Comparison of ENCODE assay signal across 1 cellular context in the genomic region with DNA sequence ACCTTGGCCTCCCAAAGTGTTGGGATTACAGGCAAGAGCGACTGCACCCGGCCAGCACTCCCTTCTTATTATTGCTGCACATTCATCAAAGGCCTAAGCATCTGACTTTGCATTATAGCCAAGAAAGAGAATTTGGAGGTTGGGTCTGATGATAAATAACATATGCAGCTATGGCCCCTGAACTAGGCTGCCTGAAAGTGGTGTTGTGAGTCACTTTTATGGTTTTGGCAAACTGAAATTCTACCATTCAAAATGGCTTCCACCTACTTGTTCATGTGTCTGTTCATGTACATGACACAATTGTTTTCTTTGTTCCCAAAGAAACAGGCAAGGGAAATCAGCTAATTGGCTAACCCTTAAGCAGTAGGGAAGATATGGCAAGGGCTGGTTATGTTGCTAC.
TF ChIP-seq lines count a peak whose summit lies in the region.

No MANE protein-coding gene starts in this region.

TF ChIP-seq in IMR-90, 13 proteins besides CTCF, POLR2A, EP300 and RAD21:
- no peak for TF ChIP-seq RCOR1 (IDR thresholded peaks at IDR 0.05; ENCODE audit: insufficient replicate concordance, low read length)
- TF ChIP-seq USF2 (IDR thresholded peaks at IDR 0.05; ENCODE audit: low read depth, low read length), result no peak
- no peak for TF ChIP-seq CEBPB (IDR thresholded peaks at IDR 0.05; ENCODE audit: low read depth, low read length)
- TF ChIP-seq MAFK (IDR thresholded peaks at IDR 0.05; ENCODE audit: low read depth, low read length), result no peak
- TF ChIP-seq FOS (IDR thresholded peaks at IDR 0.05; ENCODE audit: low read depth, low read length), result no peak
- TF ChIP-seq RFX5 (IDR thresholded peaks at IDR 0.05; ENCODE audit: low read depth, low read length), result no peak
- TF ChIP-seq SMC3 (IDR thresholded peaks at IDR 0.05; ENCODE audit: low read depth, low read length), result no peak
- no peak for TF ChIP-seq MXI1 (IDR thresholded peaks at IDR 0.05; ENCODE audit: borderline replicate concordance, low read depth, low read length)
- TF ChIP-seq MAZ (IDR thresholded peaks at IDR 0.05; ENCODE audit: borderline replicate concordance, low read depth, low read length), result no peak
- TF ChIP-seq, protein P1, sequence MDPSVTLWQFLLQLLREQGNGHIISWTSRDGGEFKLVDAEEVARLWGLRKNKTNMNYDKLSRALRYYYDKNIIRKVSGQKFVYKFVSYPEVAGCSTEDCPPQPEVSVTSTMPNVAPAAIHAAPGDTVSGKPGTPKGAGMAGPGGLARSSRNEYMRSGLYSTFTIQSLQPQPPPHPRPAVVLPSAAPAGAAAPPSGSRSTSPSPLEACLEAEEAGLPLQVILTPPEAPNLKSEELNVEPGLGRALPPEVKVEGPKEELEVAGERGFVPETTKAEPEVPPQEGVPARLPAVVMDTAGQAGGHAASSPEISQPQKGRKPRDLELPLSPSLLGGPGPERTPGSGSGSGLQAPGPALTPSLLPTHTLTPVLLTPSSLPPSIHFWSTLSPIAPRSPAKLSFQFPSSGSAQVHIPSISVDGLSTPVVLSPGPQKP (IDR thresholded peaks at IDR 0.05; ENCODE audit: borderline replicate concordance, low read depth, low read length), result no peak
- no peak for TF ChIP-seq NFE2L2 (IDR thresholded peaks at IDR 0.05; ENCODE audit: low read depth, low read length)
- no peak for TF ChIP-seq BHLHE40 (IDR thresholded peaks at IDR 0.05; ENCODE audit: low read depth, low read length)
- TF ChIP-seq CHD1 (IDR thresholded peaks at IDR 0.05; ENCODE audit: low read depth, low read length), result no peak
TF ChIP-seq in IMR-90: peak in this region for 0.
